ENCODE assay signal across 17 cellular contexts in the genomic region with DNA sequence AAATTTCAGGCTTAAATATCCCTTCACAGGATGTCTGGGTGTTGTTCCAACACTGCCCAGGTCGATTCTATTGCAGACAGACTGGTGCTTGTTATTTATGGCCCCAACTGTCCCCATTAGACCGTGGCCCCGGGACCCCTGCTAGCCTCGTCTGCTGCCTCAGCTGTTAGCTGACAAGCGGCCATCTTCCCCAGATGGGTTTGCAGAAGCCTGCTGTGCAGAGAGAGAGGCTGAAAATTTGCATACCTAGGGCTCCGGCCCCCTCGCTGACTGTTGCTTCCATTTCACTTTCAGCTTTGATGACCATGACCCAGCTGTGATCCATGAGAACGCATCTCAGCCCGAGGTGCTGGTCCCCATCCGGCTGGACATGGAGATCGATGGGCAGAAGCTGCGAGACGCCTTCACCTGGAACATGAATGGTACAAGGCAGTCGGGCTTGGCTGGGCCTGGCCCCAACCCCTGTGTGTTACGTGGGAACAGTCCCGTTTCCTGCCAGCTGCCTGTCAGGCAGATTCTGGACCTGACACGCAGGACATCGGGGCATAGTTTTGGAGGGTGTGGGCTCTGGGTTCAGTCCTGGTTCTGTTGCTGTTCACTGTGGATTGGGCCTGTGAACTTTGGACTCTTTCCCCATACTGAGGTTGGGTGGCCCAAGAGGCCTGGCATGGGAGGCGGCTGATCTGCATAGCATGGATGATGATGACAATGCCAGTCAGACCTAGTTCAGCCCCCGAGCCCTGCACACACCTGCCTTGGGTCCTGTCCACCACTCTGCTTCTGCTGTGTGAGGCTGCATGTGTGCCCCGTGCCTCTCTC. TPM values are rescaled to one million over a fixed set of nuclear protein-coding genes. Genes with fewer than 3 reads are reported as not detected.
DNase-seq lines count a peak whose midpoint lies in the region; ATAC-seq and TF ChIP-seq lines count a peak whose summit lies in the region.
"Had no signal": no experiment of that assay in that cellular context is flagged by ENCODE, and none has a peak within 500 bp of the region (broad histone marks: within the 10 kb centered on the region; RNA-seq: fewer than 3 reads in every experiment).

No MANE protein-coding gene starts in this region.

- CTCF ChIA-PET in CD4-positive, alpha-beta T cell (lab: Charles Lee): no interaction called here

- peaks cover 90% of the 10 kb centered on the region for H3K36me3 Mint-ChIP-seq in nephron progenitor cell (ENCODE audit: low read depth)
- peaks cover 87% of the 10 kb centered on the region for H3K36me3 Mint-ChIP-seq in CD4-positive, alpha-beta T cell (ENCODE audit: low read depth)

- H3K4me3 Mint-ChIP-seq in nephron progenitor cell: no peak overlapping the region
- no peak overlapping the region for H3K4me3 Mint-ChIP-seq in CD4-positive, alpha-beta T cell
- H3K4me3 Mint-ChIP-seq: natural killer cell treated with Interleukin-12 subunit alpha and Interleukin-12 subunit beta and Interleukin-15 and Interleukin-18, amount 100 ng/mL, for 72 hours had no signal

- peaks cover 8% of the 10 kb centered on the region for H3K4me1 Mint-ChIP-seq in nephron progenitor cell
- H3K4me1 Mint-ChIP-seq in CD4-positive, alpha-beta T cell (ENCODE audit: low read depth): no peaks in the 10 kb centered on the region

- DNase-seq in GM12864 (ENCODE audit: low read depth): peak; percentile 29
- peak; percentile 98 for DNase-seq in cerebellar cortex (ENCODE audit: low spot score)
- no peak for DNase-seq in nephron progenitor cell
- no peak for DNase-seq in pons (ENCODE audit: low spot score)
- DNase-seq in CD4-positive, alpha-beta T cell: no peak
- DNase-seq: central memory CD4-positive, alpha-beta T cell; DND-41; gastrocnemius medialis; KG1; NCI-H1105; retina; RPMI8226 had no signal

- no peaks in the 10 kb centered on the region for H3K27me3 ChIP-seq in CD4-positive, alpha-beta T cell (ENCODE audit: control insufficient read depth, insufficient read depth, low read length)
- H3K27me3 ChIP-seq: gastrocnemius medialis had no signal

- TF ChIP-seq CTCF in GM12864 (IDR thresholded peaks at IDR 0.05; ENCODE audit: low read depth, low read length, missing control alignments) (no peak), nephron progenitor cell (IDR thresholded peaks at IDR 0.05) (no peak)
- TF ChIP-seq CTCF in CD4-positive, alpha-beta T cell (IDR thresholded peaks at IDR 0.05): no peak

- no peaks in the 10 kb centered on the region for H3K9me3 Mint-ChIP-seq in nephron progenitor cell
- H3K9me3 Mint-ChIP-seq in CD4-positive, alpha-beta T cell: no peaks in the 10 kb centered on the region
- H3K9me3 Mint-ChIP-seq: natural killer cell treated with Interleukin-12 subunit alpha and Interleukin-12 subunit beta and Interleukin-15 and Interleukin-18, amount 100 ng/mL, for 72 hours had no signal

- peak; percentile 36 for ATAC-seq in HG02798 (IDR thresholded peaks at IDR 0.05; ENCODE audit: poor library complexity, unreplicated experiment)
- no peak for ATAC-seq in HG03196 (IDR thresholded peaks at IDR 0.05; ENCODE audit: unreplicated experiment)
- ATAC-seq in GM18519 (IDR thresholded peaks at IDR 0.05; ENCODE audit: low FRiP score, unreplicated experiment): no peak
- no peak for ATAC-seq in CD4-positive, alpha-beta T cell (ENCODE audit: poor library complexity)
- ATAC-seq: gastrocnemius medialis; natural killer cell treated with Interleukin-12 subunit alpha and Interleukin-12 subunit beta and Interleukin-15 and Interleukin-18, amount 100 ng/mL, for 72 hours had no signal

- no peaks in the 10 kb centered on the region for H3K9me3 ChIP-seq in CD4-positive, alpha-beta T cell (ENCODE audit: control insufficient read depth, low read length)
- H3K9me3 ChIP-seq: gastrocnemius medialis had no signal

- H3K27me3 Mint-ChIP-seq in nephron progenitor cell (ENCODE audit: low read depth, poor library complexity): peaks cover 3% of the 10 kb centered on the region
- H3K27me3 Mint-ChIP-seq in CD4-positive, alpha-beta T cell: no peaks in the 10 kb centered on the region
- H3K27me3 Mint-ChIP-seq: natural killer cell treated with Interleukin-12 subunit alpha and Interleukin-12 subunit beta and Interleukin-15 and Interleukin-18, amount 100 ng/mL, for 72 hours had no signal

- peak overlapping the region; percentile 61 for H3K27ac Mint-ChIP-seq in nephron progenitor cell
- H3K27ac Mint-ChIP-seq in CD4-positive, alpha-beta T cell: no peak overlapping the region

- peak overlapping the region; percentile 52 for H3K4me3 ChIP-seq in GM12864 (ENCODE audit: low read depth, low read length)
- H3K4me3 ChIP-seq: gastrocnemius medialis, lung had no signal

- H3K27ac ChIP-seq in CD4-positive, alpha-beta T cell (ENCODE audit: low read depth, low read length): no peak overlapping the region
- H3K27ac ChIP-seq: gastrocnemius medialis had no signal

- intact Hi-C loops in CD4-positive, alpha-beta T cell (cut with DNase I, micrococcal nuclease): no loop called here

- POLR2A ChIA-PET in CD4-positive, alpha-beta T cell (lab: Charles Lee): no interaction called here

RNA-seq across cellular contexts. Expression of a gene that starts 16.4 kb away (rescaled TPM):
- 10 to 100 TPM; 40.3 to 41.7 TPM for total RNA-seq in CD4-positive, alpha-beta T cell

RNA-seq across cellular contexts. Expression of a gene that starts 30.6 kb away (rescaled TPM):
- total RNA-seq in CD4-positive, alpha-beta T cell: 1 to 10 TPM; 2.3 to 2.4 TPM

RNA-seq across cellular contexts. Expression of a gene that starts 35.4 kb away (rescaled TPM):
- total RNA-seq in CD4-positive, alpha-beta T cell: 10 to 100 TPM; 34.4 to 43.0 TPM

RNA-seq across cellular contexts. Expression of a gene that starts 35.6 kb away (rescaled TPM):
- total RNA-seq in CD4-positive, alpha-beta T cell: under 1 TPM; 0.66 to 0.98 TPM

RNA-seq across cellular contexts. Expression of a gene that starts 40.4 kb away (rescaled TPM):
- under 1 TPM; 0.49 to 0.84 TPM for total RNA-seq in CD4-positive, alpha-beta T cell
- total RNA-seq: gastrocnemius medialis had no signal

Comparison
In these comparisons a context has a peak if more than half of its experiments do, and no peak if none do; other contexts are left out.
1. DNase-seq: peak in GM12864 (single experiment) and cerebellar cortex (single experiment); none in nephron progenitor cell (single experiment), pons (single experiment) and CD4-positive, alpha-beta T cell (0 of 10).